32 cellular contexts compared by ENCODE assay signal in the genomic region with DNA sequence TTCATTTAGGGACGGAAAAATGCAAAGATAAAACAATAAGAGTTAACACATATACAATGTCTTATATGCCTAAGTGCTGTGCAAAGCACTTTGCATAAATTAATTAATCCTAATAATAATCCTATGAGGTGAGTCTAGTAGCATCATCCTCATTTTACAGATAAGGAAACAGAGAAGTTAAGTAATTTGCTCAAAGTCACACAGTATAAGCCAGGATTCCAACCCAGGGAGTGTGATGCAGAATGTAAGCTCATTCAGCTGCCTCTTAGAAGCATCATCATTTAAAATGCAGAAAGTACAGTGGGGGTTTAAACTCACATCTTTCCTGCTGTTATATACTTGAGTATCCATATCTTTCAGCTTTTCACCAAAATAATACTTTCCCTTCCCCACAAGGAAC.
"Had no signal": no experiment of that assay in that cellular context is flagged by ENCODE, and none has a peak within 500 bp of the region (broad histone marks: within the 10 kb centered on the region; RNA-seq: fewer than 3 reads in every experiment).

No MANE protein-coding gene starts in this region.

- H3K9me2 ChIP-seq: SK-N-SH had no signal

- H3K9me3 ChIP-seq: adrenal gland, Peyer's patch, SJSA1, SK-N-SH had no signal

- H3K36me3 ChIP-seq: adrenal gland, Peyer's patch, SJSA1 had no signal

- ATAC-seq: activated CD8-positive, alpha-beta T cell treated with anti-CD3 and anti-CD28 coated beads, Interleukin-2, amount 10 ng/mL, durations not matched to agents 7 days and 5 days; activated naive CD4-positive, alpha-beta T cell treated with anti-CD3 and anti-CD28 coated beads, Interleukin-2, amount 50 U/mL, for 72 hours; PC-3 had no signal

- H3K9me3 Mint-ChIP-seq: activated naive CD4-positive, alpha-beta T cell treated with anti-CD3 and anti-CD28 coated beads, Interleukin-2, amount 50 U/mL, for 72 hours; T-helper 1 cell treated with Interleukin-12 subunit alpha and Interleukin-12 subunit beta and Interleukin-4 antibody, amounts not matched to agents 30 μg/mL and 1 μg/mL, for 36 hours had no signal

- FAIRE-seq: bronchial epithelial cell, TTC549 had no signal

- H3K4me1 Mint-ChIP-seq: activated CD4-positive, alpha-beta T cell treated with anti-CD3 and anti-CD28 coated beads, Interleukin-2, amount 10 ng/mL, durations not matched to agents 7 days and 5 days had no signal

- H3K4me1 ChIP-seq: adrenal gland, Peyer's patch, SJSA1 had no signal

- H3K4me3 ChIP-seq: adrenal gland, Peyer's patch, SJSA1 had no signal

- H3K27ac ChIP-seq: adrenal gland, KMS-11, Peyer's patch, SJSA1 had no signal

- H3K9ac ChIP-seq: KMS-11, SK-N-SH had no signal

- H3K36me3 Mint-ChIP-seq: activated naive CD4-positive, alpha-beta T cell treated with anti-CD3 and anti-CD28 coated beads, Interleukin-2, amount 50 U/mL, for 72 hours had no signal

- DNase-seq: activated CD4-positive, alpha-beta T cell treated with anti-CD3 and anti-CD28 coated beads, Interleukin-2, amount 10 ng/mL, durations not matched to agents 7 days and 5 days; activated CD4-positive, alpha-beta T cell treated with anti-CD3 and anti-CD28 coated beads, Interleukin-2, amount 50 U/mL, for 48 hours; activated CD8-positive, alpha-beta T cell treated with anti-CD3 and anti-CD28 coated beads, Interleukin-2, amount 10 ng/mL, durations not matched to agents 7 days and 5 days; activated gamma-delta T cell treated with Interleukin-2 at 50 U/mL for 16 hours; activated naive CD4-positive, alpha-beta T cell treated with anti-CD3 and anti-CD28 coated beads for 36 hours; activated T-cell treated with anti-CD3 and anti-CD28 coated beads, Interleukin-2, amount 50 U/mL, for 24 hours; adrenal gland; caudate nucleus; cerebellar nuclear complex; NCI-H1092 treated with DMSO at 0.1 percent for 48 hours; NCI-H1417; NCI-H146; NCI-H187; NCI-H2029 treated with DMSO at 0.1 percent for 48 hours; NCI-H2227 treated with DMSO at 0.1 percent for 48 hours; NCI-H510A treated with DMSO at 0.1 percent for 48 hours; NCI-H526 treated with DMSO at 0.1 percent for 48 hours; NCI-H774; PC-3; Peyer's patch; RPMI8226; SHP77 treated with DMSO at 0.1 percent for 48 hours; SK-N-SH had no signal

- H3K4me2 ChIP-seq: KMS-11, SK-N-SH had no signal

- H3K27ac Mint-ChIP-seq: activated CD4-positive, alpha-beta T cell treated with anti-CD3 and anti-CD28 coated beads, Interleukin-2, amount 10 ng/mL, durations not matched to agents 7 days and 5 days; activated CD8-positive, alpha-beta T cell treated with anti-CD3 and anti-CD28 coated beads, Interleukin-2, amount 10 ng/mL, durations not matched to agents 7 days and 5 days; activated naive CD4-positive, alpha-beta T cell treated with anti-CD3 and anti-CD28 coated beads for 36 hours; activated naive CD4-positive, alpha-beta T cell treated with anti-CD3 and anti-CD28 coated beads, Interleukin-2, amount 50 U/mL, for 72 hours; activated T-cell treated with anti-CD3 and anti-CD28 coated beads, Interleukin-2, amount 50 U/mL, for 24 hours; activated T-helper 1 cell treated with anti-CD3 and anti-CD28 coated beads, Interleukin-12 subunit alpha, Interleukin-12 subunit beta, Interleukin-2, Interleukin-4 antibody, amounts not matched to agents 30 ng/mL and 10 ng/mL and 1 ng/mL, durations not matched to agents 14 hours and 24 hours and 36 hours; T-helper 1 cell treated with Interleukin-12 subunit alpha and Interleukin-12 subunit beta and Interleukin-4 antibody, amounts not matched to agents 30 μg/mL and 1 μg/mL, for 36 hours; T-helper 2 cell treated with Interferon-gamma antibody and Interleukin-4, amounts not matched to agents 5 μg/mL and 100 μg/mL, for 36 hours had no signal

- H3K27me3 ChIP-seq: adrenal gland, Peyer's patch, SJSA1 had no signal

- H3K4me3 Mint-ChIP-seq: activated CD4-positive, alpha-beta T cell treated with anti-CD3 and anti-CD28 coated beads, Interleukin-2, amount 10 ng/mL, durations not matched to agents 7 days and 5 days; activated CD8-positive, alpha-beta T cell treated with anti-CD3 and anti-CD28 coated beads, Interleukin-2, amount 10 ng/mL, durations not matched to agents 7 days and 5 days; activated naive CD4-positive, alpha-beta T cell treated with anti-CD3 and anti-CD28 coated beads for 36 hours; activated T-cell treated with anti-CD3 and anti-CD28 coated beads, Interleukin-2, amount 50 U/mL, for 24 hours; activated T-helper 1 cell treated with anti-CD3 and anti-CD28 coated beads, Interleukin-12 subunit alpha, Interleukin-12 subunit beta, Interleukin-2, Interleukin-4 antibody, amounts not matched to agents 30 ng/mL and 10 ng/mL and 1 ng/mL, durations not matched to agents 14 hours and 24 hours and 36 hours; brain; T-helper 1 cell treated with Interleukin-12 subunit alpha and Interleukin-12 subunit beta and Interleukin-4 antibody, amounts not matched to agents 30 μg/mL and 1 μg/mL, for 36 hours; T-helper 2 cell treated with Interferon-gamma antibody and Interleukin-4, amounts not matched to agents 5 μg/mL and 100 μg/mL, for 36 hours had no signal
